7 cellular contexts compared by ENCODE assay signal in genomic region chr11:62545437-62546243, GRCh38. TPM values are rescaled to one million over a fixed set of nuclear protein-coding genes. Genes with fewer than 3 reads are reported as not detected.
DNase-seq lines count a peak whose midpoint lies in the region; ATAC-seq and TF ChIP-seq lines count a peak whose summit lies in the region.

No MANE protein-coding gene starts in this region.

- peak overlapping the region; percentile 97 to 100 (median 98) for H3K27ac ChIP-seq in esophagus muscularis mucosa (replicated peaks in 1 of 4)
- peak overlapping the region; percentile 98 for H3K27ac ChIP-seq in muscle layer of colon (ENCODE audit: low read depth, low read length)
- H3K27ac ChIP-seq in tibial nerve = peak overlapping the region; percentile 97 to 98 (median 98)

- peak overlapping the region; percentile 85 to 100 (median 95) for H3K4me3 ChIP-seq in esophagus muscularis mucosa
- H3K4me3 ChIP-seq in muscle layer of colon (ENCODE audit: low read depth in 1 of 2, low read length in 2 of 2) = peak overlapping the region; percentile 96 to 99
- H3K4me3 ChIP-seq in tibial nerve = peak overlapping the region; percentile 78 to 98 (median 88)

- H3K9me3 ChIP-seq in esophagus muscularis mucosa (no peaks in the 10 kb centered on the region), muscle layer of colon (ENCODE audit: low read length) (no peaks in the 10 kb centered on the region), tibial nerve (no peaks in the 10 kb centered on the region)

- DNase-seq in NCI-H69 (lab: John Stamatoyannopoulos, UW) = peak; percentile 73
- peak; percentile 68 to 70 for DNase-seq in activated T-cell treated with anti-CD3 and anti-CD28 coated beads, Interleukin-2, amount 50 U/mL, for 48 hours
- peak; percentile 97 for DNase-seq in esophagus muscularis mucosa (ENCODE audit: extremely low spot score)
- peak; percentile 92 to 93 for DNase-seq in tibial nerve (ENCODE audit: low spot score in 2 of 2)

- TF ChIP-seq CTCF in GM12873 (IDR thresholded peaks at IDR 0.05; ENCODE audit: insufficient read depth, low read depth, low read length, missing control alignments) = peak; percentile 26
- TF ChIP-seq CTCF in esophagus muscularis mucosa (IDR thresholded peaks at IDR 0.05) = peak in 1 of 3 experiments; percentile 8
- peak in 1 of 5 experiments; percentile 14 for TF ChIP-seq CTCF in tibial nerve (IDR thresholded peaks at IDR 0.05)

- intact Hi-C loops in esophagus muscularis mucosa (cut with DNase I) = loop anchor here (2.0 kb wide), 1 partner anchor 13 kb away; no protein-coding TSS in a partner anchor

- peak overlapping the region; percentile 95 for H3K9ac ChIP-seq in muscle layer of colon (ENCODE audit: low read length)

- ATAC-seq in GM19452 (IDR thresholded peaks at IDR 0.05; ENCODE audit: unreplicated experiment) = no peak

- TF ChIP-seq EP300 in esophagus muscularis mucosa (IDR thresholded peaks at IDR 0.05) = no peak
- TF ChIP-seq EP300 in tibial nerve (IDR thresholded peaks at IDR 0.05) = peak; percentile 53 to 95

- WGBS in esophagus muscularis mucosa = under 1% methylated on average over 46 of the region's 59 CpGs
- 0 to 1% methylated on average over 30 to 53 of the region's 59 CpGs for WGBS in tibial nerve, 2 donors

- H3K36me3 ChIP-seq in esophagus muscularis mucosa (peaks cover 0 to 7% (median 0%) of the 10 kb centered on the region in 4 donors), muscle layer of colon (ENCODE audit: insufficient read depth, low read length) (no peaks in the 10 kb centered on the region), tibial nerve (no peaks in the 10 kb centered on the region)

- peaks cover 54 to 73% (median 66%) of the 10 kb centered on the region in 4 donors for H3K4me1 ChIP-seq in esophagus muscularis mucosa
- peaks cover 41% of the 10 kb centered on the region for H3K4me1 ChIP-seq in muscle layer of colon (ENCODE audit: insufficient read depth, low read length)
- peaks cover 0 to 57% (median 48%) of the 10 kb centered on the region in 4 donors for H3K4me1 ChIP-seq in tibial nerve

- H3K27me3 ChIP-seq in esophagus muscularis mucosa (no peaks in the 10 kb centered on the region), muscle layer of colon (ENCODE audit: control insufficient read depth in 1 of 2, insufficient read depth in 2 of 2, low read length in 2 of 2) (no peaks in the 10 kb centered on the region), tibial nerve (no peaks in the 10 kb centered on the region)

- peak; percentile 55 for TF ChIP-seq POLR2A in esophagus muscularis mucosa (IDR thresholded peaks at IDR 0.05; ENCODE audit: low read depth)
- TF ChIP-seq POLR2A in tibial nerve (IDR thresholded peaks at IDR 0.05) = peak; percentile 17 to 54

RNA-seq across cellular contexts. Expression of gene AHNAK, which starts 1.0 kb away (rescaled TPM):
- total RNA-seq in esophagus muscularis mucosa = 1,000 to 10,000 TPM; 1,278 to 2,374 (median 1,866) TPM
- total RNA-seq in tibial nerve = 1,000 to 10,000 TPM; 1,417 to 3,061 (median 2,562) TPM

RNA-seq across cellular contexts. Expression of gene EEF1G, which starts 28.1 kb away (rescaled TPM):
- total RNA-seq in esophagus muscularis mucosa = 1,000 to 10,000 TPM; 1,068 to 1,537 (median 1,375) TPM
- total RNA-seq in tibial nerve = 1,000 to 10,000 TPM; 1,003 to 1,250 (median 1,110) TPM

RNA-seq across cellular contexts. Expression of gene TUT1, which starts 45.7 kb away (rescaled TPM):
- total RNA-seq in esophagus muscularis mucosa (1 to 10 TPM; 4.2 to 8.0 (median 6.0) TPM), tibial nerve (10 to 100 TPM in 3 of 4 donors, 1 to 10 TPM in 1; 8.3 to 18.8 (median 14.2) TPM)

RNA-seq across cellular contexts. Expression of gene MTA2, which starts 56.0 kb away (rescaled TPM):
- total RNA-seq in esophagus muscularis mucosa = 10 to 100 TPM; 60.2 to 91.4 (median 88.3) TPM
- total RNA-seq in tibial nerve = 10 to 100 TPM; 79.5 to 95.3 (median 88.8) TPM
